ENCODE assay signal across 11 cellular contexts in genomic region chr7:30521532-30521931, GRCh38. TPM values are rescaled to one million over a fixed set of nuclear protein-coding genes. Genes with fewer than 3 reads are reported as not detected.
A peak's percentile ranks its signal among the peaks of the same experiment; 100 is the strongest.
DNase-seq lines count a peak whose midpoint lies in the region; ATAC-seq lines count a peak whose summit lies in the region.
"Had no signal": no experiment of that assay in that cellular context is flagged by ENCODE, and none has a peak within 500 bp of the region (broad histone marks: within the 10 kb centered on the region; RNA-seq: fewer than 3 reads in every experiment).

No MANE protein-coding gene starts in this region.

- H3K9ac ChIP-seq in mesenchymal stem cell (ENCODE audit: low read length): peak overlapping the region; percentile 63
- H3K9ac ChIP-seq: KMS-11 had no signal

- H4K91ac ChIP-seq in mesenchymal stem cell (ENCODE audit: low read length): no peak overlapping the region

- H3K27ac ChIP-seq in mesenchymal stem cell (ENCODE audit: low read length, poor library complexity, severe bottlenecking): no peak overlapping the region
- no peak overlapping the region for H3K27ac ChIP-seq in aorta (ENCODE audit: low read depth in 1 of 2, low read length in 2 of 2)
- H3K27ac ChIP-seq: KMS-11 had no signal

- H2BK15ac ChIP-seq in mesenchymal stem cell (ENCODE audit: low read depth, poor library complexity, severe bottlenecking): peak overlapping the region; percentile 76

- no peaks in the 10 kb centered on the region for H3K79me1 ChIP-seq in mesenchymal stem cell (replicated peaks; ENCODE audit: low read length, poor library complexity, severe bottlenecking)

- H3K4ac ChIP-seq in mesenchymal stem cell (ENCODE audit: low read depth in 1 of 2, low read length in 2 of 2): no peak overlapping the region

- H2BK120ac ChIP-seq in mesenchymal stem cell (ENCODE audit: low read depth, low read length): no peak overlapping the region

- no peak overlapping the region for H2AFZ ChIP-seq in mesenchymal stem cell (ENCODE audit: low read depth, low read length)

- DNase-seq in stimulated activated CD4-positive, alpha-beta T cell treated with anti-CD3 and anti-CD28 coated beads, Interleukin-1b, Interleukin-23, amount 100 ng/mL, for 48 hours: peak; percentile 24
- DNase-seq in stimulated activated CD4-positive, alpha-beta T cell treated with anti-CD3 and anti-CD28 coated beads, Interleukin-4, amount 100 ng/mL, for 4 hours: no peak
- peak; percentile 45 for DNase-seq in mesenchymal stem cell
- peak; percentile 69 to 81 for DNase-seq in aorta
- no peak for DNase-seq in kidney glomerular epithelial cell (lab: John Stamatoyannopoulos, UW)
- DNase-seq in central memory CD4-positive, alpha-beta T cell: no peak
- DNase-seq: nephron progenitor cell; stimulated activated naive CD8-positive, alpha-beta T cell treated with anti-CD3 and anti-CD28 coated beads, Interleukin-15, amount 100 ng/mL, for 72 hours had no signal

- H4K8ac ChIP-seq in mesenchymal stem cell (ENCODE audit: low read length): no peak overlapping the region

- H3K4me3 ChIP-seq in mesenchymal stem cell (ENCODE audit: insufficient read depth in 1 of 2, low read depth in 1 of 2, low read length in 2 of 2) (peak overlapping the region in 1 of 2 experiments; percentile 13), aorta (ENCODE audit: low read length in 2 of 2) (no peak overlapping the region)

- no peak overlapping the region for H3K23ac ChIP-seq in mesenchymal stem cell (ENCODE audit: low read length in 2 of 2)

- H3K36me3 ChIP-seq in mesenchymal stem cell (ENCODE audit: control insufficient read depth in 1 of 2, insufficient read depth in 2 of 2, low read depth in 1 of 2, low read length in 2 of 2) (peaks cover 0 to 3% of the 10 kb centered on the region in 2 experiments), aorta (ENCODE audit: control insufficient read depth in 1 of 2, insufficient read depth in 2 of 2, low read length in 1 of 2) (no peaks in the 10 kb centered on the region)

- H3K4me1 ChIP-seq in mesenchymal stem cell (ENCODE audit: control insufficient read depth, insufficient read depth, low read depth, low read length) (peaks cover 3% of the 10 kb centered on the region), aorta (ENCODE audit: control insufficient read depth in 1 of 2, insufficient read depth in 2 of 2, low read length in 2 of 2) (no peaks in the 10 kb centered on the region)

- WGBS in mesenchymal stem cell: 79% methylated on average over 1 of the region's 1 CpG
- 26 to 29% methylated on average over 1 of the region's 1 CpG for WGBS in aorta, 2 donors

- H2BK5ac ChIP-seq in mesenchymal stem cell (ENCODE audit: low read depth, low read length, poor library complexity, severe bottlenecking): no peak overlapping the region

- H3K27me3 ChIP-seq in mesenchymal stem cell (ENCODE audit: control insufficient read depth in 1 of 2, insufficient read depth in 1 of 2, low read length in 2 of 2) (no peaks in the 10 kb centered on the region), aorta (ENCODE audit: control insufficient read depth in 1 of 2, insufficient read depth in 2 of 2, low read length in 1 of 2) (no peaks in the 10 kb centered on the region)

- no peak overlapping the region for H3K14ac ChIP-seq in mesenchymal stem cell (ENCODE audit: low read length in 2 of 2)

- intact Hi-C loops in aorta (cut with DNase I): no loop called here

- H3K4me2 ChIP-seq in mesenchymal stem cell (ENCODE audit: low read length, poor library complexity, severe bottlenecking): no peak overlapping the region
- H3K4me2 ChIP-seq: KMS-11 had no signal

- H3K9me3 ChIP-seq in mesenchymal stem cell (ENCODE audit: control insufficient read depth, low read length) (no peaks in the 10 kb centered on the region), aorta (ENCODE audit: control insufficient read depth, low read length) (no peaks in the 10 kb centered on the region)

- no peak overlapping the region for H3K18ac ChIP-seq in mesenchymal stem cell (ENCODE audit: low read depth in 1 of 2, low read length in 2 of 2)

- H2BK12ac ChIP-seq in mesenchymal stem cell (ENCODE audit: low read length in 2 of 2): no peak overlapping the region

- H2AK5ac ChIP-seq in mesenchymal stem cell (ENCODE audit: low read length, severe bottlenecking): no peak overlapping the region

- peak; percentile 19 for ATAC-seq in esophagus mucosa
- peak; percentile 80 for ATAC-seq in aorta (ENCODE audit: low FRiP score)
- ATAC-seq in GM19455 (IDR thresholded peaks at IDR 0.05; ENCODE audit: unreplicated experiment): no peak
- ATAC-seq: stimulated activated naive CD8-positive, alpha-beta T cell treated with anti-CD3 and anti-CD28 coated beads, Interleukin-15, amount 100 ng/mL, for 72 hours had no signal

RNA-seq across cellular contexts. Expression of gene GGCT, which starts 16.9 kb away (rescaled TPM):
- 56.6 TPM for total RNA-seq in esophagus mucosa
- polyA plus RNA-seq in mesenchymal stem cell (2013, experiment 1 of 2): 15.7 TPM
- polyA plus RNA-seq in mesenchymal stem cell (2013, experiment 2 of 2): 15.0 TPM
- total RNA-seq in aorta: 10 to 100 TPM; 16.7 to 22.5 TPM
- polyA plus RNA-seq in aorta: 10 to 100 TPM; 29.4 to 64.2 TPM

RNA-seq across cellular contexts. Expression of gene NOD1, which starts 42.9 kb away (rescaled TPM):
- total RNA-seq in esophagus mucosa (6.6 TPM), aorta (10 to 100 TPM; 18.5 to 38.4 TPM)
- polyA plus RNA-seq in mesenchymal stem cell (2013, experiment 1 of 2): 1.1 TPM
- polyA plus RNA-seq in mesenchymal stem cell (2013, experiment 2 of 2): 1.1 TPM
- polyA plus RNA-seq in aorta: 10 to 100 TPM in 1 of 2 donors, 1 to 10 TPM in 1; 2.4 to 19.9 TPM

Comparison
In these comparisons a context has a peak if more than half of its experiments do, and no peak if none do; other contexts are left out.
1. DNase-seq: peak in stimulated activated CD4-positive, alpha-beta T cell treated with anti-CD3 and anti-CD28 coated beads, Interleukin-1b, Interleukin-23, amount 100 ng/mL, for 48 hours (single experiment), mesenchymal stem cell (single experiment) and aorta (2 of 2); none in stimulated activated CD4-positive, alpha-beta T cell treated with anti-CD3 and anti-CD28 coated beads, Interleukin-4, amount 100 ng/mL, for 4 hours (0 of 2), kidney glomerular epithelial cell (single experiment) and central memory CD4-positive, alpha-beta T cell (single experiment).